In the genomic region with DNA sequence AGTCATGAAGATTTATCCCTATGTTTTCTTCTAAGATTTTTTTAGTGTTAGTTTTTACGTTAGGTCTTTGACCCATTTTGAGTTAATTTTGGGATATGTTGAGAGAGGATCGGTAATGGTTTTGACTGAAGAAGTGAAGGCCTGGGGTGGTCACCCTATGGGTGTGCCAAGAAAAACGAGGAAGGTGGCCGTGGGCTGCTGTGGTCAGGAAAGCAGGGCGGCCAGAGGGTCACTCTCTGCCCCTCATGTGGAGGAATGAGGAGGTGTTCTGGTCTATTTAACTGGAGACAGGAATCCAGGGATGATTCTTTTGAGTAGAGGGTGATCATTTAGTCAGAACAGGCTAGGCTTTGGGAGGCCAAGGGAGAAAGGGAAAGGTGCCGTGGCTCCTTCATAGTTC, we compare ENCODE assay signal across 25 cellular contexts. TPM values are rescaled to one million over a fixed set of nuclear protein-coding genes. Genes with fewer than 3 reads are reported as not detected.
"Had no signal": no experiment of that assay in that cellular context is flagged by ENCODE, and none has a peak within 500 bp of the region (broad histone marks: within the 10 kb centered on the region; RNA-seq: fewer than 3 reads in every experiment).

No MANE protein-coding gene starts in this region.

- H3K36me3 Mint-ChIP-seq: immature natural killer cell, memory B cell, natural killer cell had no signal

- ATAC-seq: activated CD8-positive, alpha-beta T cell treated with anti-CD3 and anti-CD28 coated beads for 36 hours; activated T-cell treated with anti-CD3 and anti-CD28 coated beads, Interleukin-2, amount 50 U/mL, for 72 hours; foreskin keratinocyte; heart left ventricle; natural killer cell; pancreas had no signal

- H3K9me3 Mint-ChIP-seq: activated B cell treated with CpG ODN at 0.5 μM for 24 hours; activated CD8-positive, alpha-beta T cell treated with anti-CD3 and anti-CD28 coated beads for 36 hours; activated naive CD4-positive, alpha-beta T cell treated with anti-CD3 and anti-CD28 coated beads for 36 hours; activated T-cell treated with anti-CD3 and anti-CD28 coated beads, Interleukin-2, amount 50 U/mL, for 72 hours; dendritic cell treated with granulocyte-macrophage colony-stimulating factor and Interleukin-4, amounts not matched to agents 40 ng/mL and 50 ng/mL, for 4 days; immature natural killer cell; memory B cell; natural killer cell; T-helper 2 cell treated with Interferon-gamma antibody and Interleukin-4, amounts not matched to agents 5 μg/mL and 100 μg/mL, for 36 hours had no signal

- H3K27me3 Mint-ChIP-seq: activated B cell treated with CpG ODN at 0.5 μM for 24 hours; activated CD8-positive, alpha-beta T cell treated with anti-CD3 and anti-CD28 coated beads for 36 hours; dendritic cell treated with granulocyte-macrophage colony-stimulating factor and Interleukin-4, amounts not matched to agents 40 ng/mL and 50 ng/mL, for 4 days; memory B cell had no signal

- H3K4me3 Mint-ChIP-seq: activated B cell treated with CpG ODN at 0.5 μM for 24 hours; activated CD8-positive, alpha-beta T cell treated with anti-CD3 and anti-CD28 coated beads for 36 hours; activated naive CD4-positive, alpha-beta T cell treated with anti-CD3 and anti-CD28 coated beads for 36 hours; activated T-cell treated with anti-CD3 and anti-CD28 coated beads, Interleukin-2, amount 50 U/mL, for 72 hours; dendritic cell treated with granulocyte-macrophage colony-stimulating factor and Interleukin-4, amounts not matched to agents 40 ng/mL and 50 ng/mL, for 4 days; immature natural killer cell; memory B cell; natural killer cell; T-helper 2 cell treated with Interferon-gamma antibody and Interleukin-4, amounts not matched to agents 5 μg/mL and 100 μg/mL, for 36 hours had no signal

- DNase-seq: activated B cell treated with CpG ODN at 0.5 μM for 24 hours; activated CD4-positive, alpha-beta T cell treated with anti-CD3 and anti-CD28 coated beads, Interleukin-2, amount 50 U/mL, for 1 hour; activated CD8-positive, alpha-beta T cell treated with anti-CD3 and anti-CD28 coated beads for 36 hours; activated naive CD4-positive, alpha-beta T cell treated with anti-CD3 and anti-CD28 coated beads for 36 hours; activated T-cell treated with anti-CD3 and anti-CD28 coated beads, Interleukin-2, amount 50 U/mL, for 72 hours; amniotic stem cell; brain microvascular endothelial cell; foreskin keratinocyte; hypothalamus; immature natural killer cell; retina; stimulated activated naive CD4-positive, alpha-beta T cell treated with Interleukin-2 at 50 U/mL for 16 hours; T-helper 1 cell; testis; transverse colon had no signal

- H3K4me1 Mint-ChIP-seq: immature natural killer cell, natural killer cell had no signal

- H3K27ac Mint-ChIP-seq: activated B cell treated with CpG ODN at 0.5 μM for 24 hours; activated CD8-positive, alpha-beta T cell treated with anti-CD3 and anti-CD28 coated beads for 36 hours; activated naive CD4-positive, alpha-beta T cell treated with anti-CD3 and anti-CD28 coated beads for 36 hours; activated T-cell treated with anti-CD3 and anti-CD28 coated beads, Interleukin-2, amount 50 U/mL, for 72 hours; dendritic cell treated with granulocyte-macrophage colony-stimulating factor and Interleukin-4, amounts not matched to agents 40 ng/mL and 50 ng/mL, for 4 days; immature natural killer cell; memory B cell; natural killer cell; T-helper 2 cell treated with Interferon-gamma antibody and Interleukin-4, amounts not matched to agents 5 μg/mL and 100 μg/mL, for 36 hours had no signal

RNA-seq across cellular contexts. Expression of a gene that starts 50.7 kb away (rescaled TPM):
- total RNA-seq: foreskin keratinocyte, vagina had no signal

RNA-seq across cellular contexts. Expression of a gene that starts 59.8 kb away (rescaled TPM):
- total RNA-seq: activated B cell treated with CpG ODN at 0.5 μM for 24 hours; activated CD8-positive, alpha-beta T cell treated with anti-CD3 and anti-CD28 coated beads for 36 hours; activated naive CD4-positive, alpha-beta T cell treated with anti-CD3 and anti-CD28 coated beads for 36 hours; activated T-cell treated with anti-CD3 and anti-CD28 coated beads, Interleukin-2, amount 50 U/mL, for 72 hours; foreskin keratinocyte; kidney epithelial cell; mononuclear cell; natural killer cell; pancreas; prostate gland; vagina had no signal
- polyA plus RNA-seq: foreskin keratinocyte, immature natural killer cell had no signal
